In genomic region chr4:35982318-35982717, GRCh38 we compare ENCODE assay signal across 28 cellular contexts.
"Had no signal": no experiment of that assay in that cellular context is flagged by ENCODE, and none has a peak within 500 bp of the region (broad histone marks: within the 10 kb centered on the region; RNA-seq: fewer than 3 reads in every experiment).

No MANE protein-coding gene starts in this region.

- DNase-seq: activated CD4-positive, alpha-beta memory T cell treated with anti-CD3 and anti-CD28 coated beads, Interleukin-2, amount 10 ng/mL, durations not matched to agents 7 days and 5 days; activated CD4-positive, alpha-beta T cell treated with anti-CD3 and anti-CD28 coated beads for 1 hour; activated CD4-positive, alpha-beta T cell treated with anti-CD3 and anti-CD28 coated beads for 4 hours; activated CD4-positive, alpha-beta T cell treated with anti-CD3 and anti-CD28 coated beads, Interleukin-2, amount 10 ng/mL, durations not matched to agents 7 days and 5 days; activated CD4-positive, alpha-beta T cell treated with anti-CD3 and anti-CD28 coated beads, Interleukin-2, amount 50 U/mL, for 4 hours; activated CD8-positive, alpha-beta memory T cell treated with anti-CD3 and anti-CD28 coated beads, Interleukin-2, amount 50 U/mL, for 48 hours; activated gamma-delta T cell; activated naive CD4-positive, alpha-beta T cell; activated naive CD4-positive, alpha-beta T cell treated with anti-CD3 and anti-CD28 coated beads, Interleukin-2, amount 50 U/mL, for 16 hours; activated T-cell treated with anti-CD3 and anti-CD28 coated beads for 4 hours; activated T-cell treated with anti-CD3 and anti-CD28 coated beads, Interleukin-2, amount 50 U/mL, for 24 hours; activated T-cell treated with anti-CD3 and anti-CD28 coated beads, Interleukin-2, amount 50 U/mL, for 72 hours; amniotic stem cell; anterior cingulate cortex; brain microvascular endothelial cell; cortex of kidney; dermis blood vessel endothelial cell; effector CD4-positive, alpha-beta T cell; effector memory CD8-positive, alpha-beta T cell; erythroblast; foreskin keratinocyte; gastrocnemius medialis; glutamatergic neuron; heart left ventricle; hypothalamus had no signal

- H3K36me3 ChIP-seq: brain microvascular endothelial cell, esophagus muscularis mucosa, gastrocnemius medialis, heart left ventricle had no signal

- H3K9me3 ChIP-seq: esophagus muscularis mucosa, gastrocnemius medialis had no signal

- ATAC-seq: activated T-cell treated with anti-CD3 and anti-CD28 coated beads, Interleukin-2, amount 50 U/mL, for 72 hours; effector memory CD8-positive, alpha-beta T cell; foreskin keratinocyte; gastrocnemius medialis; heart left ventricle; WTC11 had no signal

- H3K27ac ChIP-seq: brain microvascular endothelial cell, esophagus muscularis mucosa, foreskin keratinocyte, gastrocnemius medialis, heart left ventricle, VCaP had no signal

- H3K27me3 ChIP-seq: brain microvascular endothelial cell, esophagus muscularis mucosa, foreskin keratinocyte, gastrocnemius medialis had no signal

- H3K4me3 ChIP-seq: esophagus muscularis mucosa, gastrocnemius medialis, heart left ventricle had no signal

- H3K4me1 ChIP-seq: esophagus muscularis mucosa, foreskin keratinocyte, gastrocnemius medialis, heart left ventricle had no signal
